1 cellular context compared by ENCODE assay signal in genomic region chr1:35882945-35883680, GRCh38.
TF ChIP-seq lines count a peak whose summit lies in the region.

Gene AGO1 (plus strand): TSS chr1:35883209. CDS start chr1:35883422, 213 bp downstream.

TF ChIP-seq in GM23338, 12 proteins besides CTCF, POLR2A, EP300 and RAD21 (continued from another document):
- TF ChIP-seq ZNF462 (CRISPR knock-in tag; IDR thresholded peaks at IDR 0.05) (no peak), EZH2 (IDR thresholded peaks at IDR 0.05; ENCODE audit: low read depth, unreplicated experiment) (no peak), NANOG (IDR thresholded peaks at IDR 0.05; ENCODE audit: borderline replicate concordance) (no peak)
TF ChIP-seq in GM23338: peak in this region for 3.
